1 cellular context compared by ENCODE assay signal in the genomic region with DNA sequence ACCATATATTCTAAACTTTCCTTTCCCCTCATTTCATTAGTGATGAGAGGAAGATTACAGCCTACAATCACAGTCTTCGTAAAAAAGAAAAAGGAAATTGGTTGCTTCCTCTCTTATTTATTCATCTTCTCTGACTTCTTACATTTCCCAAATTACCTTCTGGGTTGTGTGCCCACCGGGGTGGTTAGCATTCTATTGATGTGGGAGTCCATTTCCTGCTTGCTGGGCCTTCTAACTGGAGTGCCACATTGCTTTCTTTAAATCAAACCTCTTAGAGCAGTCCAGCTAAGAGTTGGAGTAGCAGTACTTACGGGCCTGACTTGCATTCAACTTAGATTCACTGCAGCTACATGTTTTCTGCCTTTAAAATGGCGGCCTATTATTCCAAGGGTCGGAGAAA.
TF ChIP-seq lines count a peak whose summit lies in the region.

No MANE protein-coding gene starts in this region.

TF ChIP-seq in H1, 55 proteins besides CTCF, POLR2A, EP300 and RAD21:
- TF ChIP-seq CBX8 (IDR thresholded peaks at IDR 0.05; ENCODE audit: borderline replicate concordance, low read depth, low read length) (no peak), BACH1 (IDR thresholded peaks at IDR 0.05; ENCODE audit: low read length) (no peak), SP2 (IDR thresholded peaks at IDR 0.05; ENCODE audit: low read length) (no peak), YY1 (IDR thresholded peaks at IDR 0.05; ENCODE audit: low read depth, low read length) (peak; percentile 67; the same call in 1 of the 2 replicates)
